ENCODE assay signal across 18 cellular contexts in genomic region chr3:188797045-188797444, GRCh38.
DNase-seq lines count a peak whose midpoint lies in the region; ATAC-seq and TF ChIP-seq lines count a peak whose summit lies in the region.
"Had no signal": no experiment of that assay in that cellular context is flagged by ENCODE, and none has a peak within 500 bp of the region (broad histone marks: within the 10 kb centered on the region; RNA-seq: fewer than 3 reads in every experiment).

No MANE protein-coding gene starts in this region.

- in situ Hi-C loops in IMR-90 (cut with MboI; ENCODE audit: low sequenced_read_pairs): no loop called here

- H2BK20ac ChIP-seq in IMR-90 (ENCODE audit: low read depth, low read length): peak overlapping the region; percentile 28

- no peaks in the 10 kb centered on the region for H3K9me3 Mint-ChIP-seq in nephron
- no peaks in the 10 kb centered on the region for H3K9me3 Mint-ChIP-seq in activated T-helper 2 cell treated with anti-CD3 and anti-CD28 coated beads, Interferon-gamma antibody, Interleukin-2, Interleukin-4, amounts not matched to agents 10 μg/mL and 5 μg/mL and 100 μg/mL, durations not matched to agents 14 hours and 24 hours and 36 hours
- H3K9me3 Mint-ChIP-seq: activated naive CD4-positive, alpha-beta T cell treated with anti-CD3 and anti-CD28 coated beads for 36 hours; CD8-positive, alpha-beta memory T cell; stimulated activated naive CD8-positive, alpha-beta T cell treated with anti-CD3 and anti-CD28 coated beads, Interleukin-15, amount 100 ng/mL, for 72 hours had no signal

- H4K8ac ChIP-seq in IMR-90 (ENCODE audit: low read depth in 2 of 2, low read length in 2 of 2): peak overlapping the region in 1 of 2 experiments; percentile 23; a peak in 2 of 4 replicates

- H2BK120ac ChIP-seq in IMR-90 (ENCODE audit: low read depth, low read length): peak overlapping the region; percentile 68

- peak overlapping the region; percentile 91 for H2BK5ac ChIP-seq in IMR-90 (ENCODE audit: low read depth, low read length, poor library complexity, severe bottlenecking)

- H3K27ac Mint-ChIP-seq in nephron: peak overlapping the region; percentile 59 to 91 (median 89)
- H3K27ac Mint-ChIP-seq in activated T-helper 2 cell treated with anti-CD3 and anti-CD28 coated beads, Interferon-gamma antibody, Interleukin-2, Interleukin-4, amounts not matched to agents 10 μg/mL and 5 μg/mL and 100 μg/mL, durations not matched to agents 14 hours and 24 hours and 36 hours: no peak overlapping the region
- H3K27ac Mint-ChIP-seq: activated naive CD4-positive, alpha-beta T cell treated with anti-CD3 and anti-CD28 coated beads for 36 hours; stimulated activated naive CD8-positive, alpha-beta T cell treated with anti-CD3 and anti-CD28 coated beads, Interleukin-15, amount 100 ng/mL, for 72 hours had no signal

- peaks cover 4% of the 10 kb centered on the region for H3K36me3 Mint-ChIP-seq in nephron (ENCODE audit: low read depth)
- H3K36me3 Mint-ChIP-seq in activated T-helper 2 cell treated with anti-CD3 and anti-CD28 coated beads, Interferon-gamma antibody, Interleukin-2, Interleukin-4, amounts not matched to agents 10 μg/mL and 5 μg/mL and 100 μg/mL, durations not matched to agents 14 hours and 24 hours and 36 hours (ENCODE audit: low read depth): no peaks in the 10 kb centered on the region

- H3K9me1 ChIP-seq in IMR-90 (ENCODE audit: insufficient read depth, low read length): peaks cover 10% of the 10 kb centered on the region

- H3K27me3 Mint-ChIP-seq in nephron (ENCODE audit: low read depth): no peaks in the 10 kb centered on the region
- no peaks in the 10 kb centered on the region for H3K27me3 Mint-ChIP-seq in activated T-helper 2 cell treated with anti-CD3 and anti-CD28 coated beads, Interferon-gamma antibody, Interleukin-2, Interleukin-4, amounts not matched to agents 10 μg/mL and 5 μg/mL and 100 μg/mL, durations not matched to agents 14 hours and 24 hours and 36 hours (ENCODE audit: low read depth)
- H3K27me3 Mint-ChIP-seq: CD8-positive, alpha-beta memory T cell; stimulated activated naive CD8-positive, alpha-beta T cell treated with anti-CD3 and anti-CD28 coated beads, Interleukin-15, amount 100 ng/mL, for 72 hours had no signal

- H3K23ac ChIP-seq in IMR-90 (ENCODE audit: low read depth, low read length): peak overlapping the region; percentile 87

- H3K4me2 ChIP-seq in IMR-90 (ENCODE audit: low read depth, low read length): no peak overlapping the region

- H3K4ac ChIP-seq in IMR-90 (ENCODE audit: low read depth, low read length): peak overlapping the region; percentile 71

- WGBS in IMR-90 (ENCODE audit: extremely low coverage in 2 of 2, insufficient read length in 1 of 2), 2 experiments: no CpG with 5 or more reads among the region's 3 CpGs

- H3K79me1 ChIP-seq in IMR-90 (ENCODE audit: low read depth in 1 of 2, low read length in 2 of 2): peaks cover 28 to 54% of the 10 kb centered on the region in 2 experiments

- H3K4me3 ChIP-seq in ACC112 (ENCODE audit: low read depth, low read length) (peak overlapping the region; percentile 25; the same call in 1 of the 2 replicates), IMR-90 (ENCODE audit: insufficient read depth, low read depth, low read length) (no peak overlapping the region), choroid plexus epithelial cell (ENCODE audit: low read depth, low read length) (no peak overlapping the region)
- H3K4me3 ChIP-seq: uterus had no signal

- peaks cover 10% of the 10 kb centered on the region; the same call in 1 of the 2 replicates for H4K20me1 ChIP-seq in IMR-90 (ENCODE audit: insufficient read depth, low read length)

- BruUV-seq in IMR-90 (replicated peaks; lab: Mats Ljungman, UMichigan): no TSS peak

- TF ChIP-seq POLR2A in IMR-90 (IDR thresholded peaks at IDR 0.05; ENCODE audit: low read depth, low read length): no peak

- H3K27me3 ChIP-seq in ACC112 (ENCODE audit: insufficient read depth, low read length) (no peaks in the 10 kb centered on the region), IMR-90 (ENCODE audit: control insufficient read depth, insufficient read depth, low read length) (no peaks in the 10 kb centered on the region)
- H3K27me3 ChIP-seq: uterus had no signal

- peak overlapping the region; percentile 34 for H2AFZ ChIP-seq in ACC112 (ENCODE audit: low read length, unreplicated experiment)
- H2AFZ ChIP-seq in IMR-90 (replicated peaks; ENCODE audit: low read length, poor library complexity): no peak overlapping the region

- TF ChIP-seq CTCF in IMR-90 (conservative IDR thresholded peaks at IDR 0.05; ENCODE audit: low read depth, low read length) (no peak), choroid plexus epithelial cell (conservative IDR thresholded peaks at IDR 0.05; ENCODE audit: low read depth, low read length) (no peak), nephron (IDR thresholded peaks at IDR 0.05; ENCODE audit: unreplicated experiment in 3 of 3) (no peak)

- peak overlapping the region; percentile 49 for H4K91ac ChIP-seq in IMR-90 (ENCODE audit: insufficient read depth, low read depth, low read length)

- peak overlapping the region; percentile 88 for H3K27ac ChIP-seq in ACC112 (ENCODE audit: low read depth, low read length)
- peak overlapping the region; percentile 82; the same call in 1 of the 2 replicates for H3K27ac ChIP-seq in IMR-90 (ENCODE audit: insufficient read depth, low read length)

- H3K36me3 ChIP-seq in ACC112 (ENCODE audit: insufficient read depth, low read length): peaks cover 9% of the 10 kb centered on the region
- peaks cover 6% of the 10 kb centered on the region for H3K36me3 ChIP-seq in IMR-90 (ENCODE audit: control insufficient read depth, insufficient read depth, low read length)
- H3K36me3 ChIP-seq: uterus had no signal

- intact Hi-C loops in IMR-90 (cut with micrococcal nuclease): loop anchor here (5.0 kb wide), 1 partner anchor 155 kb away; no protein-coding TSS in a partner anchor
- intact Hi-C loops in activated T-helper 2 cell treated with anti-CD3 and anti-CD28 coated beads, Interferon-gamma antibody, Interleukin-2, Interleukin-4, amounts not matched to agents 10 μg/mL and 5 μg/mL and 100 μg/mL, durations not matched to agents 14 hours and 24 hours and 36 hours (cut with micrococcal nuclease): no loop called here

- H2BK15ac ChIP-seq in IMR-90 (ENCODE audit: low read depth, low read length): peak overlapping the region; percentile 74; the same call in 2 of the 3 replicates

- peaks cover 26% of the 10 kb centered on the region for H3K4me1 ChIP-seq in ACC112 (ENCODE audit: control insufficient read depth, insufficient read depth, low read length, unreplicated experiment)
- peaks cover 13% of the 10 kb centered on the region for H3K4me1 ChIP-seq in IMR-90 (ENCODE audit: control insufficient read depth, insufficient read depth, low read length)

- no peak for DNase-seq in IMR-90
- peak; percentile 41 for DNase-seq in choroid plexus epithelial cell (ENCODE audit: low read depth)
- DNase-seq in NCI-H524 treated with DMSO at 0.1 percent for 48 hours (lab: John Stamatoyannopoulos, UW): no peak
- DNase-seq in NCI-H2029 (lab: John Stamatoyannopoulos, UW): no peak
- no peak for DNase-seq in activated T-helper 2 cell treated with anti-CD3 and anti-CD28 coated beads, Interferon-gamma antibody, Interleukin-2, Interleukin-4, amounts not matched to agents 10 μg/mL and 5 μg/mL and 100 μg/mL, durations not matched to agents 14 hours and 24 hours and 36 hours (ENCODE audit: low spot score)
- DNase-seq: activated CD4-positive, alpha-beta T cell treated with anti-CD3 and anti-CD28 coated beads for 4 hours; activated naive CD4-positive, alpha-beta T cell treated with anti-CD3 and anti-CD28 coated beads for 36 hours; CD8-positive, alpha-beta memory T cell; head of caudate nucleus; NCI-H2081; retina; SHP77 treated with DMSO at 0.1 percent for 48 hours; stimulated activated naive CD8-positive, alpha-beta T cell treated with anti-CD3 and anti-CD28 coated beads, Interleukin-15, amount 100 ng/mL, for 72 hours; T1000; uterus had no signal

- POLR2A ChIA-PET in IMR-90 (lab: Charles Lee; ENCODE audit: unreplicated experiment): no interaction called here

- peak overlapping the region; percentile 34 for H3K14ac ChIP-seq in IMR-90 (replicated peaks; ENCODE audit: low read depth, low read length)

- H3K9ac ChIP-seq in IMR-90 (ENCODE audit: low read depth, low read length): no peak overlapping the region

- CTCF ChIA-PET in IMR-90 (lab: Yijun Ruan, JAX): interaction anchor here (0.8 to 1.6 kb wide), 3 partner anchors 14 to 161 kb away, joined by 3 read pairs; no protein-coding TSS in a partner anchor

- no peaks in the 10 kb centered on the region for H3K9me3 ChIP-seq in IMR-90 (ENCODE audit: control insufficient read depth, insufficient read depth, low read length)
- H3K9me3 ChIP-seq: uterus had no signal

- H4K5ac ChIP-seq in IMR-90 (ENCODE audit: low read depth, low read length): peak overlapping the region; percentile 49

- no peak overlapping the region for H3K56ac ChIP-seq in IMR-90 (ENCODE audit: extremely low read depth, insufficient read depth, low read length)

- peak overlapping the region; percentile 70; the same call in 1 of the 2 replicates for H3K18ac ChIP-seq in IMR-90 (ENCODE audit: low read depth, low read length)

- no peak overlapping the region for H2AK9ac ChIP-seq in IMR-90 (replicated peaks; ENCODE audit: low read depth, low read length, poor library complexity)

- H2AK5ac ChIP-seq in IMR-90 (ENCODE audit: low read depth, low read length): peak overlapping the region; percentile 77; the same call in 1 of the 2 replicates

- H3K79me2 ChIP-seq in ACC112 (ENCODE audit: control insufficient read depth, insufficient read depth, low read length, unreplicated experiment): no peaks in the 10 kb centered on the region

- peaks cover 51% of the 10 kb centered on the region for H3K4me1 Mint-ChIP-seq in nephron
- H3K4me1 Mint-ChIP-seq in activated T-helper 2 cell treated with anti-CD3 and anti-CD28 coated beads, Interferon-gamma antibody, Interleukin-2, Interleukin-4, amounts not matched to agents 10 μg/mL and 5 μg/mL and 100 μg/mL, durations not matched to agents 14 hours and 24 hours and 36 hours (ENCODE audit: low read depth): peaks cover 6% of the 10 kb centered on the region
- H3K4me1 Mint-ChIP-seq: CD8-positive, alpha-beta memory T cell had no signal

- no peak for TF ChIP-seq RAD21 in IMR-90 (IDR thresholded peaks at IDR 0.05; ENCODE audit: low read length)

- ATAC-seq in IMR-90 (ENCODE audit: low read depth): no peak
- no peak for ATAC-seq in HG02678 (IDR thresholded peaks at IDR 0.05; ENCODE audit: unreplicated experiment)
- ATAC-seq: stimulated activated naive CD8-positive, alpha-beta T cell treated with anti-CD3 and anti-CD28 coated beads, Interleukin-15, amount 100 ng/mL, for 72 hours had no signal

- H3K4me3 Mint-ChIP-seq in nephron: no peak overlapping the region
- H3K4me3 Mint-ChIP-seq in activated T-helper 2 cell treated with anti-CD3 and anti-CD28 coated beads, Interferon-gamma antibody, Interleukin-2, Interleukin-4, amounts not matched to agents 10 μg/mL and 5 μg/mL and 100 μg/mL, durations not matched to agents 14 hours and 24 hours and 36 hours (ENCODE audit: low read depth): no peak overlapping the region
- H3K4me3 Mint-ChIP-seq: activated naive CD4-positive, alpha-beta T cell treated with anti-CD3 and anti-CD28 coated beads for 36 hours; CD8-positive, alpha-beta memory T cell; stimulated activated naive CD8-positive, alpha-beta T cell treated with anti-CD3 and anti-CD28 coated beads, Interleukin-15, amount 100 ng/mL, for 72 hours had no signal

- dilution Hi-C loops in IMR-90 (cut with HindIII; ENCODE audit: low sequenced_read_pairs, unreplicated experiment): no loop called here
